ENCODE assay signal across 9 cellular contexts in the genomic region with DNA sequence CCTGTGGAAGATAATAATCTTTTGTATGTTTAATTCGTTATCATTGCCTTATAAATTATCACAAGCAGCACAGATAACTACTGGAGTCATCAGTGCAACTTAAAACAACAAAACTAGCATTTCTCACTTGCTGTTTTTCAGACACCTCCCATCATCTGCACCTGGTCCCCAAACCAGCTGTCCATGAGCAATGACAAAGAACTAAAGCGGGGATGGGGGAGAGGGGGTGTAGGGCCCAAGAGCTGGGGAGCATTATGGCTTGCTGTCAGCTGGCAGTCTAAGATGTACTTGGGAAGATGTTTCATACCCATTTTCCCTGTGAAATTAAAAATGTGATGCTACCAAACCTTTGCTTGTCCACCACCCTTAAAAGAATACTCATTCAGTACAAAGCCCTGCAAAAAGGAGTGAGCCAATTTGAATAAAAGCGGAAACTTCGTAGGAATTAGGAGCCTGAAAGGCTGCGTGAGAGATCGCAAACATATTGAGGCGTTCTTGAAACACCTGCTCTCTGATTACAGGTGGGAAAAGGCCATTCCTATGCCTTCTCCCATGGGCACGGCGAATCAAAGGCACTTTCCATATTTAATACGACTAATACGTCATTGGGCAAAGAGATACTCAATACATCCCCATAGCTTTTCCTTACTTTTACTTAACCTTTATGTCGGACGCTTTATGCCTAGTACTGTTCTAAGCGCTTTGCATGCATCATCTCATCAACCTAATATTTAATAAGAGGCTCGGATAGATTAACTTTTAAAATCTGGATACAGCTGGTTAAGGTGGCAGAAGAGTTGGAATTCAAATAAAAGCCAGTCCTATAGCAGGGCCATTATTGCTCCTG. TPM values are rescaled to one million over a fixed set of nuclear protein-coding genes. Genes with fewer than 3 reads are reported as not detected.
A peak's percentile ranks its signal among the peaks of the same experiment; 100 is the strongest.
DNase-seq lines count a peak whose midpoint lies in the region; ATAC-seq, FAIRE-seq and TF ChIP-seq lines count a peak whose summit lies in the region.
"Had no signal": no experiment of that assay in that cellular context is flagged by ENCODE, and none has a peak within 500 bp of the region (broad histone marks: within the 10 kb centered on the region; RNA-seq: fewer than 3 reads in every experiment).

No MANE protein-coding gene starts in this region.

- intact Hi-C loops in left cardiac atrium (cut with DNase I): loop anchor here in 1 of 2 donors (5.0 to 10.0 kb wide), 2 partner anchors 36 to 62 kb away; no protein-coding TSS in a partner anchor
- intact Hi-C loops in pancreas (cut with DNase I): no loop called here

- TF ChIP-seq CTCF in cardiac muscle cell (IDR thresholded peaks at IDR 0.05; ENCODE audit: low read depth, low read length) (no peak), RWPE1 (conservative IDR thresholded peaks at IDR 0.05; ENCODE audit: low read depth) (no peak), epithelial cell of proximal tubule (conservative IDR thresholded peaks at IDR 0.05; ENCODE audit: low read depth, low read length) (no peak), pancreas (IDR thresholded peaks at IDR 0.05) (no peak)

- H3K9me3 ChIP-seq in cardiac muscle cell (ENCODE audit: low read depth): no peaks in the 10 kb centered on the region
- no peaks in the 10 kb centered on the region for H3K9me3 ChIP-seq in pancreas

- FAIRE-seq in pancreas (lab: Jason Lieb, UNC): no peak

- 12 to 13% methylated on average over 15 of the region's 15 CpGs for WGBS in pancreas, 2 donors

- peaks cover 41% of the 10 kb centered on the region for H3K4me1 ChIP-seq in cardiac muscle cell (ENCODE audit: low read depth)
- peaks cover 9 to 54% (median 33%) of the 10 kb centered on the region in 3 donors for H3K4me1 ChIP-seq in pancreas

- H3K27ac ChIP-seq in cardiac muscle cell: peak overlapping the region; percentile 94
- peak overlapping the region; percentile 97 for H3K27ac ChIP-seq in RWPE1
- peak overlapping the region; percentile 95 to 98 (median 97) for H3K27ac ChIP-seq in pancreas
- H3K27ac ChIP-seq: epithelial cell of prostate had no signal

- H3K36me3 ChIP-seq in cardiac muscle cell (no peaks in the 10 kb centered on the region), pancreas (no peaks in the 10 kb centered on the region)

- no peak for DNase-seq in cardiac muscle cell (ENCODE audit: low read depth in 1 of 2, low spot score in 1 of 2)
- DNase-seq in left cardiac atrium: no peak
- no peak for DNase-seq in RWPE1 (ENCODE audit: low spot score)
- no peak for DNase-seq in epithelial cell of proximal tubule (ENCODE audit: low read depth)
- no peak for DNase-seq in pancreas
- no peak for DNase-seq in activated CD4-positive, CD25-positive, alpha-beta regulatory T cell treated with anti-CD3 and anti-CD28 coated beads, Interleukin-2, amount 50 U/mL, for 72 hours

- CTCF ChIA-PET in RWPE1 (lab: Yijun Ruan, JAX): interaction anchor here (0.6 to 1.2 kb wide), 3 partner anchors 9 to 38 kb away, joined by 3 to 4 read pairs (median 3); no protein-coding TSS in a partner anchor

- H3K27me3 ChIP-seq in cardiac muscle cell (no peaks in the 10 kb centered on the region), pancreas (no peaks in the 10 kb centered on the region)

- POLR2A ChIA-PET in RWPE1 (lab: Yijun Ruan, JAX; ENCODE audit: low non-redundant PET): interaction anchor here (0.6 kb wide), 1 partner anchor 418 kb away, joined by 4 read pairs; no protein-coding TSS in a partner anchor

- ATAC-seq in left cardiac atrium (no peak), pancreas (peak in 3 of 4 donors; percentile 17 to 29 (median 24)), GM21360 (IDR thresholded peaks at IDR 0.05; ENCODE audit: unreplicated experiment) (no peak), GM19395 (IDR thresholded peaks at IDR 0.05; ENCODE audit: unreplicated experiment) (no peak)

- H3K4me3 ChIP-seq in cardiac muscle cell: peak overlapping the region; percentile 41
- peak overlapping the region; percentile 61 for H3K4me3 ChIP-seq in epithelial cell of proximal tubule (ENCODE audit: low read depth, low read length)
- H3K4me3 ChIP-seq in pancreas: peak overlapping the region in 3 of 4 donors; percentile 45 to 58 (median 53)

RNA-seq across cellular contexts. Expression of gene KMT2E, which starts 31.0 kb away (rescaled TPM):
- total RNA-seq in cardiac muscle cell (59.1 and 78.4 TPM in 2 replicates), left cardiac atrium (10 to 100 TPM; 45.3 to 59.0 TPM), epithelial cell of proximal tubule (19.8 and 46.4 TPM in 2 replicates), pancreas (10 to 100 TPM; 27.2 to 62.5 (median 34.7) TPM)
- polyA plus RNA-seq in cardiac muscle cell (131 and 152 TPM in 2 replicates), pancreas (10 to 100 TPM; 14.1 to 16.3 TPM)

Comparison
In these comparisons a context has a peak if more than half of its experiments do, and no peak if none do; other contexts are left out.
1. ATAC-seq: peak in pancreas (3 of 4); none in left cardiac atrium (0 of 2), GM21360 (single experiment) and GM19395 (single experiment).
2. Peak in every context shown above with its lines, with median percentiles within 50 percentile points of each other: H3K27ac ChIP-seq and H3K4me3 ChIP-seq.